In the genomic region with DNA sequence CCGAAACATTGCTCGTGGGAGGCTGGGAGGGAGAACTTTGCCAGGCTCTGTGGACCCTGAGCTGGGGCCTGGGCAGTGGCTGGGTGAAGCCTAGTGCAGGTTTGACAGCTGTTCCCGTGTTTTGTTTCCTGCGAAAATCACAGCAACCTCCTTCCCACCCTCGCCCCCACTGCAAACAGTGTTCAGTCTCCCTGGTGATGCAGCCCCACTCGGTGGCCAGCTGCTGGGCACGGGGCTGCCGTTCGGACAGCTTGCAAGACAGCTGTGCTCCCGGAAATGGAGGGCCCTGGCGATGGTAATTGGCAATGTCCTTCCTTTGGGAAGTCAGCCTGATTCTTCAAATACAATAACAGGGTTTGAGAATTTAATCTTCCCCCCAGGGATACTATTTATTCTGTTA, we compare ENCODE assay signal across 24 cellular contexts. TPM values are rescaled to one million over a fixed set of nuclear protein-coding genes. Genes with fewer than 3 reads are reported as not detected.
"Had no signal": no experiment of that assay in that cellular context is flagged by ENCODE, and none has a peak within 500 bp of the region (broad histone marks: within the 10 kb centered on the region; RNA-seq: fewer than 3 reads in every experiment).

No MANE protein-coding gene starts in this region.

- DNase-seq: activated CD4-positive, alpha-beta T cell treated with anti-CD3 and anti-CD28 coated beads for 36 hours; activated CD4-positive, alpha-beta T cell treated with anti-CD3 and anti-CD28 coated beads, Interleukin-2, amount 50 U/mL, for 4 hours; activated CD4-positive, CD25-positive, alpha-beta regulatory T cell; activated naive CD4-positive, alpha-beta T cell treated with Interleukin-2 at 50 U/mL for 16 hours; activated T-cell treated with anti-CD3 and anti-CD28 coated beads for 4 hours; activated T-cell treated with anti-CD3 and anti-CD28 coated beads, Interleukin-2, amount 50 U/mL, for 72 hours; anterior cingulate cortex; effector memory CD8-positive, alpha-beta T cell; hippocampal formation; kidney; left colon; naive B cell; nephron progenitor cell; stimulated activated naive CD4-positive, alpha-beta T cell treated with Interleukin-2 at 50 U/mL for 16 hours; T-helper 1 cell had no signal

- H3K4me3 ChIP-seq: coronary artery, dorsolateral prefrontal cortex, gastroesophageal sphincter, pancreas, psoas muscle, right atrium auricular region, tibial nerve had no signal

- ATAC-seq: activated CD4-positive, alpha-beta T cell treated with anti-CD3 and anti-CD28 coated beads for 36 hours; activated T-cell treated with anti-CD3 and anti-CD28 coated beads, Interleukin-2, amount 50 U/mL, for 72 hours; effector memory CD8-positive, alpha-beta T cell; gastroesophageal sphincter; left colon; pancreas; psoas muscle had no signal

- H3K27ac ChIP-seq: coronary artery, dorsolateral prefrontal cortex, gastroesophageal sphincter, pancreas, psoas muscle, right atrium auricular region, tibial nerve had no signal

- H3K27me3 ChIP-seq: pancreas, right atrium auricular region, tibial nerve had no signal

- H3K36me3 ChIP-seq: gastroesophageal sphincter, pancreas, right atrium auricular region, tibial nerve had no signal

- H3K9me3 ChIP-seq: pancreas, psoas muscle had no signal

- H3K4me1 ChIP-seq: pancreas, psoas muscle, tibial nerve had no signal

RNA-seq across cellular contexts. Expression of a gene that starts 10.4 kb away (rescaled TPM):
- total RNA-seq: fibroblast of villous mesenchyme, right atrium auricular region had no signal
- polyA plus RNA-seq: liver had no signal
